ENCODE assay signal across 8 cellular contexts in genomic region chr11:67805256-67806126, GRCh38.
DNase-seq lines count a peak whose midpoint lies in the region; ATAC-seq lines count a peak whose summit lies in the region.

No MANE protein-coding gene starts in this region.

- ATAC-seq in GM19328 (IDR thresholded peaks at IDR 0.05; ENCODE audit: unreplicated experiment) (peak; percentile 92), left lobe of liver (peak; percentile 100)

- DNase-seq in Ammon's horn (ENCODE audit: low spot score) (peak; percentile 98), HK-2 (ENCODE audit: unreplicated experiment) (peak; percentile 94), NCI-H774 (lab: John Stamatoyannopoulos, UW) (peak; percentile 97), dedifferentiated amniotic fluid mesenchymal stem cell (ENCODE audit: extremely low spot score) (peak; percentile 89), left lobe of liver (ENCODE audit: low spot score) (peak; percentile 99)
- peak; percentile 98 for DNase-seq in activated CD4-positive, alpha-beta T cell treated with anti-CD3 and anti-CD28 coated beads, Interleukin-2, amount 50 U/mL, for 4 hours
- peak; percentile 92 to 99 for DNase-seq in stimulated activated CD4-positive, alpha-beta T cell treated with anti-CD3 and anti-CD28 coated beads, Interleukin-1b, Interleukin-23, amount 100 ng/mL, for 4 hours (ENCODE audit: low read depth in 2 of 2)

Comparison
In these comparisons a context has a peak if more than half of its experiments do, and no peak if none do; other contexts are left out.
1. Peak in every context shown above with its lines: DNase-seq and ATAC-seq.